ENCODE assay signal across 19 cellular contexts in the genomic region with DNA sequence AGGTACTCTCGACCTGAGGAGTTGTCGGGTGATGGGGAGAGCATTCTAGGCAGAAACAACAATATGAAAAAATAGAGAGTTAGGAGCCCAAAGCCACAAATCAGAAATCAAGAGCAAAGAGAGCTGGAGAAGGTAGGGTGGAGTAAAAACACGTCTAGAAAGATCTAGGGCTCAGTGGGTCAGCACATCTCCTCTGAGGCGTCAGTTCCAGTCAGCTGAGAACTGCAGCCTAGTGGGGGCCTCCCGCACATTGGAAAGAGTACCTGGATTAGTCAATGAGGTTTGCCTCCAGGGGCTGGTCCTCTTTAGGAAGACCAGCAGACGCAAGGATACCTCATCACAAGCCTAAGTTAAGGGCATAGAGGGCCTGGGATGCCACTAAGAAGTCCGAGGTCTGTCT.
DNase-seq lines count a peak whose midpoint lies in the region; ATAC-seq and TF ChIP-seq lines count a peak whose summit lies in the region.
"Had no signal": no experiment of that assay in that cellular context is flagged by ENCODE, and none has a peak within 500 bp of the region (broad histone marks: within the 10 kb centered on the region; RNA-seq: fewer than 3 reads in every experiment).

No MANE protein-coding gene starts in this region.

- H3K27ac Mint-ChIP-seq in activated CD8-positive, alpha-beta memory T cell treated with anti-CD3 and anti-CD28 coated beads, Interleukin-2, amount 10 ng/mL, durations not matched to agents 7 days and 5 days: no peak overlapping the region
- H3K27ac Mint-ChIP-seq in CD4-positive, alpha-beta T cell: no peak overlapping the region
- no peak overlapping the region for H3K27ac Mint-ChIP-seq in nephron
- H3K27ac Mint-ChIP-seq: B cell; CD4-positive, CD25-positive, alpha-beta regulatory T cell; GM23338; H9 had no signal

- CTCF ChIA-PET in activated CD8-positive, alpha-beta memory T cell treated with anti-CD3 and anti-CD28 coated beads, Interleukin-2, amount 10 ng/mL, durations not matched to agents 7 days and 5 days (lab: Charles Lee): interaction anchor here (4.4 kb wide), 1 partner anchor 478 kb away, joined by 36 read pairs; no protein-coding TSS in a partner anchor
- CTCF ChIA-PET in CD4-positive, alpha-beta T cell (lab: Charles Lee): no interaction called here

- TF ChIP-seq CTCF in CD4-positive, alpha-beta T cell (IDR thresholded peaks at IDR 0.05): no peak
- TF ChIP-seq CTCF in nephron (IDR thresholded peaks at IDR 0.05; ENCODE audit: unreplicated experiment in 3 of 3): no peak

- H3K27ac ChIP-seq in CD4-positive, alpha-beta T cell (ENCODE audit: low read depth, low read length): no peak overlapping the region
- H3K27ac ChIP-seq: 22Rv1, BLaER1, C4-2B had no signal

- intact Hi-C loops in CD4-positive, alpha-beta T cell (cut with DNase I, micrococcal nuclease): loop anchor here in 1 of 2 experiments (10.0 kb wide), 1 partner anchor 713 kb away; the partner anchor contains the start of gene NIPSNAP2

- no peaks in the 10 kb centered on the region for H3K9me3 Mint-ChIP-seq in activated CD8-positive, alpha-beta memory T cell treated with anti-CD3 and anti-CD28 coated beads, Interleukin-2, amount 10 ng/mL, durations not matched to agents 7 days and 5 days (ENCODE audit: low read depth)
- no peaks in the 10 kb centered on the region for H3K9me3 Mint-ChIP-seq in CD4-positive, alpha-beta T cell
- H3K9me3 Mint-ChIP-seq in nephron: no peaks in the 10 kb centered on the region
- H3K9me3 Mint-ChIP-seq: CD4-positive, CD25-positive, alpha-beta regulatory T cell; CD8-positive, alpha-beta memory T cell; GM23338 had no signal

- POLR2A ChIA-PET in CD4-positive, alpha-beta T cell (lab: Charles Lee): no interaction called here

- no peak for ATAC-seq in activated CD8-positive, alpha-beta memory T cell treated with anti-CD3 and anti-CD28 coated beads, Interleukin-2, amount 10 ng/mL, durations not matched to agents 7 days and 5 days
- no peak for ATAC-seq in CD4-positive, alpha-beta T cell (ENCODE audit: poor library complexity)
- no peak for ATAC-seq in GM21528 (IDR thresholded peaks at IDR 0.05; ENCODE audit: low FRiP score, unreplicated experiment)
- ATAC-seq: GM12878, GM23338, HCT116 had no signal

- H3K27me3 Mint-ChIP-seq in activated CD8-positive, alpha-beta memory T cell treated with anti-CD3 and anti-CD28 coated beads, Interleukin-2, amount 10 ng/mL, durations not matched to agents 7 days and 5 days: peaks cover 45% of the 10 kb centered on the region
- peaks cover 66% of the 10 kb centered on the region for H3K27me3 Mint-ChIP-seq in CD4-positive, alpha-beta T cell
- peaks cover 35% of the 10 kb centered on the region for H3K27me3 Mint-ChIP-seq in nephron (ENCODE audit: low read depth)

- peaks cover 9% of the 10 kb centered on the region for H3K4me1 Mint-ChIP-seq in activated CD8-positive, alpha-beta memory T cell treated with anti-CD3 and anti-CD28 coated beads, Interleukin-2, amount 10 ng/mL, durations not matched to agents 7 days and 5 days
- H3K4me1 Mint-ChIP-seq in CD4-positive, alpha-beta T cell (ENCODE audit: low read depth): peaks cover 8% of the 10 kb centered on the region
- peaks cover 13% of the 10 kb centered on the region for H3K4me1 Mint-ChIP-seq in nephron

- no peaks in the 10 kb centered on the region for H3K36me3 Mint-ChIP-seq in activated CD8-positive, alpha-beta memory T cell treated with anti-CD3 and anti-CD28 coated beads, Interleukin-2, amount 10 ng/mL, durations not matched to agents 7 days and 5 days
- no peaks in the 10 kb centered on the region for H3K36me3 Mint-ChIP-seq in CD4-positive, alpha-beta T cell (ENCODE audit: low read depth)
- H3K36me3 Mint-ChIP-seq in nephron (ENCODE audit: low read depth): no peaks in the 10 kb centered on the region
- H3K36me3 Mint-ChIP-seq: CD4-positive, CD25-positive, alpha-beta regulatory T cell; CD8-positive, alpha-beta memory T cell had no signal

- H3K27me3 ChIP-seq in CD4-positive, alpha-beta T cell (ENCODE audit: control insufficient read depth, insufficient read depth, low read length): peaks cover 34% of the 10 kb centered on the region

- no peak overlapping the region for H3K4me3 Mint-ChIP-seq in activated CD8-positive, alpha-beta memory T cell treated with anti-CD3 and anti-CD28 coated beads, Interleukin-2, amount 10 ng/mL, durations not matched to agents 7 days and 5 days
- peak overlapping the region; percentile 11 for H3K4me3 Mint-ChIP-seq in CD4-positive, alpha-beta T cell
- peak overlapping the region in 2 of 3 experiments; percentile 30 to 52 for H3K4me3 Mint-ChIP-seq in nephron
- H3K4me3 Mint-ChIP-seq: B cell; CD4-positive, CD25-positive, alpha-beta regulatory T cell; CD8-positive, alpha-beta memory T cell; GM23338; H9 had no signal

- DNase-seq in activated CD8-positive, alpha-beta memory T cell treated with anti-CD3 and anti-CD28 coated beads, Interleukin-2, amount 10 ng/mL, durations not matched to agents 7 days and 5 days: peak; percentile 26
- no peak for DNase-seq in activated CD8-positive, alpha-beta memory T cell treated with anti-CD3 and anti-CD28 coated beads, Interleukin-2, amount 50 U/mL, for 4 hours
- no peak for DNase-seq in CD4-positive, alpha-beta T cell
- DNase-seq in medulla oblongata (ENCODE audit: extremely low spot score): no peak
- DNase-seq: CD4-positive, CD25-positive, alpha-beta regulatory T cell; CD8-positive, alpha-beta memory T cell; DMS 273 treated with DMSO at 0.1 percent for 48 hours; DMS79; GDM1; H9 had no signal

- no peaks in the 10 kb centered on the region for H3K9me3 ChIP-seq in CD4-positive, alpha-beta T cell (ENCODE audit: control insufficient read depth, low read length)
- H3K9me3 ChIP-seq: BLaER1 had no signal
